15 cellular contexts compared by ENCODE assay signal in the genomic region with DNA sequence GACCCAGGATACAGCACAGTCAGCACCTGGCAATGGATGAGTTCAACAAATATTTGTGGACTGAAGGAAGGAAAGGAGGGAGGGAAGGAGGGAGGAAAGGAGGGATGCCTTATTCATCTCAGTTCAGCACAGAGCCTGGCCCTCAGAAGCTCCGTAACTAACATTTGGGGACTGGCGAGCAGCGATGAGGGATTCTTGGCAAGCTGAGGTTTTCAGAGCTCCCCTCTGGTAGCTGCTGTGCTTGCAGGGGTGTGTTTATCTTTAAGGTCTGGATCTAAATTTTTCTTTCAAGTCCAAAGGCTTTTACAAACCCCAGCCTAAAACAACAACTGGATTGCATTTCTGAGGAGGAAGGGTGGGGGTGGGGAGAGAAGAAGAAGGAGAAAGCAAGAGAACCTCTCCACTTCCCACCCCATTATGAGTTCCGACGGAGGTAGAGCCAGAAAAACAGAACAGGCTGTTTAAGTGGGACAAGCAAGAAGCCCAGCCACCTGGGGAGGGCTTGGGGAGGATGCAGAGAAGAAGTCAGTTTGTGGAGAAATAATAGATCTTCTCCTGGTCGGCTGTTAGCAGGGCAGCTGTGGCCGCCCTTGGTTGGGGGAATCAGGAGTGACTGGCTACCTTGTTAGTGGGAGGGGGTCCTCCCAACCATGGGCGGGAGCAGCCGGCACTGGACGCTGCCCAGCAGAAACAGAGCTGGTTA.
DNase-seq lines count a peak whose midpoint lies in the region; TF ChIP-seq lines count a peak whose summit lies in the region.
"Had no signal": no experiment of that assay in that cellular context is flagged by ENCODE, and none has a peak within 500 bp of the region (broad histone marks: within the 10 kb centered on the region; RNA-seq: fewer than 3 reads in every experiment).

No MANE protein-coding gene starts in this region.

- H3K4me1 ChIP-seq in adipocyte (ENCODE audit: control insufficient read depth, insufficient read depth, low read length), result no peaks in the 10 kb centered on the region
- H3K4me1 ChIP-seq in hepatocyte (ENCODE audit: insufficient read depth), result peaks cover 6% of the 10 kb centered on the region
- H3K4me1 ChIP-seq in prostate gland (replicated peaks), result no peaks in the 10 kb centered on the region
- no peaks in the 10 kb centered on the region for H3K4me1 ChIP-seq in effector memory CD4-positive, alpha-beta T cell (ENCODE audit: control insufficient read depth, insufficient read depth, low read length, poor library complexity, severe bottlenecking)
- H3K4me1 ChIP-seq: pancreas had no signal

- no peaks in the 10 kb centered on the region for H3K9me3 ChIP-seq in adipocyte (ENCODE audit: control insufficient read depth, low read length)
- H3K9me3 ChIP-seq in hepatocyte (ENCODE audit: low read depth), result no peaks in the 10 kb centered on the region
- H3K9me3 ChIP-seq in prostate gland, result no peaks in the 10 kb centered on the region
- H3K9me3 ChIP-seq in effector memory CD4-positive, alpha-beta T cell (ENCODE audit: control insufficient read depth, low read length), result no peaks in the 10 kb centered on the region
- H3K9me3 ChIP-seq: pancreas had no signal

- peak overlapping the region; percentile 45 for H3K4me2 ChIP-seq in hepatocyte

- H2AFZ ChIP-seq in hepatocyte, result no peak overlapping the region

- intact Hi-C loops in prostate gland (cut with DNase I), result loop anchor here (5.0 kb wide), 1 partner anchor 88 kb away; no protein-coding TSS in a partner anchor

- H3K27me3 ChIP-seq in adipocyte (replicated peaks; ENCODE audit: control insufficient read depth, insufficient read depth, low read length) (peaks cover 75% of the 10 kb centered on the region), hepatocyte (no peaks in the 10 kb centered on the region), prostate gland (replicated peaks; ENCODE audit: insufficient read depth) (no peaks in the 10 kb centered on the region)
- H3K27me3 ChIP-seq in effector memory CD4-positive, alpha-beta T cell (replicated peaks; ENCODE audit: control insufficient read depth, insufficient read depth, low read length, poor library complexity, severe bottlenecking), result no peaks in the 10 kb centered on the region

- H3K36me3 ChIP-seq in adipocyte (ENCODE audit: control insufficient read depth, insufficient read depth, low read length, severe bottlenecking), result no peaks in the 10 kb centered on the region
- no peaks in the 10 kb centered on the region for H3K36me3 ChIP-seq in hepatocyte (replicated peaks; ENCODE audit: insufficient read depth, low read depth)
- H3K36me3 ChIP-seq in prostate gland, result no peaks in the 10 kb centered on the region
- no peaks in the 10 kb centered on the region for H3K36me3 ChIP-seq in effector memory CD4-positive, alpha-beta T cell (ENCODE audit: control insufficient read depth, insufficient read depth, low read length)
- H3K36me3 ChIP-seq: pancreas had no signal

- no peak overlapping the region for H3K9ac ChIP-seq in adipocyte (ENCODE audit: low read length)

- peak overlapping the region; percentile 57 for H3K27ac ChIP-seq in hepatocyte
- H3K27ac ChIP-seq in prostate gland, result peak overlapping the region; percentile 41 to 48
- H3K27ac ChIP-seq in effector memory CD4-positive, alpha-beta T cell (ENCODE audit: insufficient read depth, low read length, poor library complexity, severe bottlenecking), result no peak overlapping the region
- H3K27ac ChIP-seq: pancreas had no signal

- TF ChIP-seq CTCF in hepatocyte (IDR thresholded peaks at IDR 0.05; ENCODE audit: poor library complexity), result no peak
- no peak for TF ChIP-seq CTCF in prostate gland (IDR thresholded peaks at IDR 0.05)

- H3K79me2 ChIP-seq in hepatocyte, result no peaks in the 10 kb centered on the region

- H4K20me1 ChIP-seq in hepatocyte (ENCODE audit: insufficient read depth, poor library complexity, severe bottlenecking), result no peaks in the 10 kb centered on the region

- H3K9me2 ChIP-seq in hepatocyte (replicated peaks; ENCODE audit: insufficient read depth), result no peaks in the 10 kb centered on the region

- DNase-seq in AG08395 (ENCODE audit: low spot score) (peak; percentile 14), adipocyte (ENCODE audit: low read depth) (peak; percentile 24), hepatocyte (ENCODE audit: low spot score) (no peak), prostate gland (ENCODE audit: low spot score) (no peak), DMS153 (lab: John Stamatoyannopoulos, UW) (no peak), HPDE6-E6E7 (ENCODE audit: extremely low spot score) (no peak)
- DNase-seq in effector memory CD4-positive, alpha-beta T cell, result no peak
- no peak for DNase-seq in activated CD4-positive, CD25-positive, alpha-beta regulatory T cell treated with anti-CD3 and anti-CD28 coated beads, Interleukin-2, amount 50 U/mL, for 72 hours
- DNase-seq: anterior cingulate cortex, COR-L47, dermis blood vessel endothelial cell, GF-D8, NCI-H146, NCI-H524 treated with DMSO at 0.1 percent for 48 hours, pancreas had no signal

- no peak for TF ChIP-seq POLR2A in prostate gland (IDR thresholded peaks at IDR 0.05)

- 57% methylated on average over 10 of the region's 10 CpGs for WGBS in hepatocyte (ENCODE audit: low lambda C conversion rate, missing lambda C conversion rate)
- 31% methylated on average over 10 of the region's 10 CpGs for WGBS in prostate gland

- H3K4me3 ChIP-seq in adipocyte (ENCODE audit: low read length) (no peak overlapping the region), hepatocyte (no peak overlapping the region), prostate gland (no peak overlapping the region)
- no peak overlapping the region for H3K4me3 ChIP-seq in effector memory CD4-positive, alpha-beta T cell (ENCODE audit: insufficient read depth, low read depth, low read length, poor library complexity, severe bottlenecking)
- H3K4me3 ChIP-seq: pancreas had no signal

Comparison
In these comparisons a context has a peak if more than half of its experiments do, and no peak if none do; other contexts are left out.
1. DNase-seq: peak in AG08395 (single experiment) and adipocyte (single experiment); none in hepatocyte (single experiment), prostate gland (single experiment), DMS153 (single experiment), HPDE6-E6E7 (single experiment), effector memory CD4-positive, alpha-beta T cell (0 of 3) and activated CD4-positive, CD25-positive, alpha-beta regulatory T cell treated with anti-CD3 and anti-CD28 coated beads, Interleukin-2, amount 50 U/mL, for 72 hours (single experiment).